12 cellular contexts compared by ENCODE assay signal in genomic region chr3:111851511-111851954, GRCh38. TPM values are rescaled to one million over a fixed set of nuclear protein-coding genes. Genes with fewer than 3 reads are reported as not detected.
A peak's percentile ranks its signal among the peaks of the same experiment; 100 is the strongest.
DNase-seq lines count a peak whose midpoint lies in the region; ATAC-seq, FAIRE-seq and TF ChIP-seq lines count a peak whose summit lies in the region.
"Had no signal": no experiment of that assay in that cellular context is flagged by ENCODE, and none has a peak within 500 bp of the region (broad histone marks: within the 10 kb centered on the region; RNA-seq: fewer than 3 reads in every experiment).

No MANE protein-coding gene starts in this region.

- dilution Hi-C loops in keratinocyte (cut with MboI; ENCODE audit: extremely low pct_ligation_motif_present, low sequenced_read_pairs) = no loop called here

- POLR2A ChIA-PET in CD4-positive, alpha-beta T cell (lab: Charles Lee) = interaction anchor here (1.5 kb wide), 1 partner anchor 9 kb away, joined by 5 read pairs; no protein-coding TSS in a partner anchor

- ATAC-seq in natural killer cell = peak; percentile 68 to 85 (median 75)
- ATAC-seq in natural killer cell treated with Interleukin-12 subunit alpha and Interleukin-12 subunit beta and Interleukin-15 and Interleukin-18, amount 100 ng/mL, for 72 hours = no peak
- no peak for ATAC-seq in CD4-positive, alpha-beta T cell (ENCODE audit: poor library complexity)
- no peak for ATAC-seq in HG02642 (IDR thresholded peaks at IDR 0.05; ENCODE audit: poor library complexity, unreplicated experiment)
- ATAC-seq: esophagus mucosa, GM23338 had no signal

- no peaks in the 10 kb centered on the region for H3K9me1 ChIP-seq in keratinocyte (ENCODE audit: control insufficient read depth, extremely low read depth, insufficient read depth, low read length)

- no peak for TF ChIP-seq CTCF in natural killer cell (IDR thresholded peaks at IDR 0.05)
- TF ChIP-seq CTCF in cardiac fibroblast (IDR thresholded peaks at IDR 0.05; ENCODE audit: low read depth, low read length) = no peak
- no peak for TF ChIP-seq CTCF in keratinocyte (optimal IDR thresholded peaks at IDR 0.05 in 1 of 3, IDR thresholded peaks at IDR 0.05 in 1 of 3, conservative IDR thresholded peaks at IDR 0.05 in 1 of 3; ENCODE audit: extremely low read depth in 1 of 3, insufficient read depth in 2 of 3, low read length in 3 of 3)
- TF ChIP-seq CTCF in vagina (IDR thresholded peaks at IDR 0.05) = no peak
- TF ChIP-seq CTCF in CD4-positive, alpha-beta T cell (IDR thresholded peaks at IDR 0.05) = no peak

- H3K4me3 ChIP-seq in cardiac fibroblast (replicated peaks in 1 of 2; ENCODE audit: low read depth in 2 of 2, low read length in 2 of 2) (no peak overlapping the region), keratinocyte (ENCODE audit: control insufficient read depth in 2 of 3, extremely low read depth in 1 of 3, insufficient read depth in 2 of 3, low read depth in 1 of 3, low read length in 3 of 3) (no peak overlapping the region), vagina (no peak overlapping the region)
- H3K4me3 ChIP-seq: GM23338 had no signal

- H2AFZ ChIP-seq in keratinocyte (ENCODE audit: control insufficient read depth, low read length) = no peak overlapping the region
- H2AFZ ChIP-seq: GM23338 had no signal

- H3K9me3 Mint-ChIP-seq in natural killer cell = no peaks in the 10 kb centered on the region
- no peaks in the 10 kb centered on the region for H3K9me3 Mint-ChIP-seq in natural killer cell treated with Interleukin-12 subunit alpha and Interleukin-12 subunit beta and Interleukin-15 and Interleukin-18, amount 100 ng/mL, for 72 hours
- no peaks in the 10 kb centered on the region for H3K9me3 Mint-ChIP-seq in CD4-positive, alpha-beta T cell
- H3K9me3 Mint-ChIP-seq: GM23338; T-helper 2 cell treated with Interferon-gamma antibody and Interleukin-4, amounts not matched to agents 5 μg/mL and 100 μg/mL, for 36 hours had no signal

- peak overlapping the region; percentile 29 for H3K4me2 ChIP-seq in keratinocyte (ENCODE audit: control insufficient read depth, extremely low read depth, insufficient read depth, low read depth, low read length)
- H3K4me2 ChIP-seq: GM23338 had no signal

- intact Hi-C loops in natural killer cell (cut with micrococcal nuclease) (no loop called here), vagina (cut with DNase I) (no loop called here)
- intact Hi-C loops in CD4-positive, alpha-beta T cell (cut with DNase I, micrococcal nuclease) = loop anchor here in 1 of 2 experiments (10.0 kb wide), 1 partner anchor 127 kb away; no protein-coding TSS in a partner anchor

- no peak for TF ChIP-seq POLR2A in vagina (IDR thresholded peaks at IDR 0.05)

- peaks cover 11% of the 10 kb centered on the region in 2 donors for H3K4me1 Mint-ChIP-seq in natural killer cell
- H3K4me1 Mint-ChIP-seq in natural killer cell treated with Interleukin-12 subunit alpha and Interleukin-12 subunit beta and Interleukin-15 and Interleukin-18, amount 100 ng/mL, for 72 hours (ENCODE audit: low read depth in 2 of 2) = peaks cover 10 to 12% of the 10 kb centered on the region in 2 donors
- H3K4me1 Mint-ChIP-seq in CD4-positive, alpha-beta T cell (ENCODE audit: low read depth) = peaks cover 7% of the 10 kb centered on the region

- peak overlapping the region; percentile 5 to 67 for H3K27ac Mint-ChIP-seq in natural killer cell
- peak overlapping the region in 1 of 2 donors; percentile 65 for H3K27ac Mint-ChIP-seq in natural killer cell treated with Interleukin-12 subunit alpha and Interleukin-12 subunit beta and Interleukin-15 and Interleukin-18, amount 100 ng/mL, for 72 hours
- H3K27ac Mint-ChIP-seq in CD4-positive, alpha-beta T cell = no peak overlapping the region
- H3K27ac Mint-ChIP-seq: GM23338; T-helper 2 cell treated with Interferon-gamma antibody and Interleukin-4, amounts not matched to agents 5 μg/mL and 100 μg/mL, for 36 hours had no signal

- peaks cover 40% of the 10 kb centered on the region for H3K4me1 ChIP-seq in keratinocyte (ENCODE audit: control insufficient read depth, extremely low read depth, insufficient read depth, low read length)
- H3K4me1 ChIP-seq in vagina = peaks cover 12% of the 10 kb centered on the region

- peak overlapping the region; percentile 4 for H3K9ac ChIP-seq in keratinocyte (ENCODE audit: control insufficient read depth, extremely low read depth, insufficient read depth, low read length)

- no peaks in the 10 kb centered on the region for H3K36me3 Mint-ChIP-seq in natural killer cell
- no peaks in the 10 kb centered on the region for H3K36me3 Mint-ChIP-seq in natural killer cell treated with Interleukin-12 subunit alpha and Interleukin-12 subunit beta and Interleukin-15 and Interleukin-18, amount 100 ng/mL, for 72 hours
- no peaks in the 10 kb centered on the region for H3K36me3 Mint-ChIP-seq in CD4-positive, alpha-beta T cell (ENCODE audit: low read depth)

- FAIRE-seq in keratinocyte (lab: Jason Lieb, UNC) = peak; percentile 88

- no peaks in the 10 kb centered on the region for H4K20me1 ChIP-seq in keratinocyte (ENCODE audit: control insufficient read depth, extremely low read depth, insufficient read depth, low read length)

- H3K36me3 ChIP-seq in keratinocyte (ENCODE audit: control insufficient read depth in 2 of 2, extremely low read depth in 1 of 2, insufficient read depth in 2 of 2, low read length in 2 of 2) (no peaks in the 10 kb centered on the region), vagina (no peaks in the 10 kb centered on the region)

- H3K9me3 ChIP-seq in keratinocyte (ENCODE audit: control insufficient read depth, low read depth, low read length) (no peaks in the 10 kb centered on the region), vagina (no peaks in the 10 kb centered on the region)
- no peaks in the 10 kb centered on the region for H3K9me3 ChIP-seq in CD4-positive, alpha-beta T cell (ENCODE audit: control insufficient read depth, low read length)

- in situ Hi-C loops in KBM-7 (cut with MboI; ENCODE audit: low pct_unique_long_range_greater_than_20kb, low sequenced_read_pairs) = no loop called here

- H3K27ac ChIP-seq in keratinocyte (ENCODE audit: control insufficient read depth, insufficient read depth, low read length) (peak overlapping the region; percentile 33), vagina (peak overlapping the region; percentile 21)
- no peak overlapping the region for H3K27ac ChIP-seq in CD4-positive, alpha-beta T cell (ENCODE audit: low read depth, low read length)

- H3K4me3 Mint-ChIP-seq in natural killer cell = no peak overlapping the region
- H3K4me3 Mint-ChIP-seq in natural killer cell treated with Interleukin-12 subunit alpha and Interleukin-12 subunit beta and Interleukin-15 and Interleukin-18, amount 100 ng/mL, for 72 hours = no peak overlapping the region
- no peak overlapping the region for H3K4me3 Mint-ChIP-seq in CD4-positive, alpha-beta T cell
- H3K4me3 Mint-ChIP-seq: GM23338; T-helper 2 cell treated with Interferon-gamma antibody and Interleukin-4, amounts not matched to agents 5 μg/mL and 100 μg/mL, for 36 hours had no signal

- CTCF ChIA-PET in CD4-positive, alpha-beta T cell (lab: Charles Lee) = interaction anchor here (0.6 kb wide), 1 partner anchor 22 kb away, joined by 4 read pairs; no protein-coding TSS in a partner anchor

- DNase-seq in natural killer cell (no peak), cardiac fibroblast (ENCODE audit: low read depth in 2 of 2) (peak; percentile 86 to 87), keratinocyte (ENCODE audit: low read depth, low spot score) (no peak), vagina (ENCODE audit: extremely low spot score in 2 of 2) (no peak), KBM-7 (no peak)
- DNase-seq in natural killer cell treated with Interleukin-12 subunit alpha and Interleukin-12 subunit beta and Interleukin-15 and Interleukin-18, amount 100 ng/mL, for 72 hours (ENCODE audit: low spot score) = no peak
- DNase-seq in CD4-positive, alpha-beta T cell = no peak

- H3K27me3 Mint-ChIP-seq in natural killer cell (ENCODE audit: low read depth in 2 of 2) = peaks cover 0 to 3% of the 10 kb centered on the region in 2 donors
- peaks cover 0 to 3% of the 10 kb centered on the region in 2 donors for H3K27me3 Mint-ChIP-seq in natural killer cell treated with Interleukin-12 subunit alpha and Interleukin-12 subunit beta and Interleukin-15 and Interleukin-18, amount 100 ng/mL, for 72 hours
- peaks cover 5% of the 10 kb centered on the region for H3K27me3 Mint-ChIP-seq in CD4-positive, alpha-beta T cell

- H3K27me3 ChIP-seq in keratinocyte (ENCODE audit: control insufficient read depth, extremely low read depth, insufficient read depth, low read length) = no peaks in the 10 kb centered on the region
- no peaks in the 10 kb centered on the region for H3K27me3 ChIP-seq in vagina
- H3K27me3 ChIP-seq in CD4-positive, alpha-beta T cell (ENCODE audit: control insufficient read depth, insufficient read depth, low read length) = peaks cover 4% of the 10 kb centered on the region

- no peaks in the 10 kb centered on the region for H3K79me2 ChIP-seq in keratinocyte (ENCODE audit: control insufficient read depth, insufficient read depth, low read length)

RNA-seq across cellular contexts. Expression of gene PHLDB2, which starts 7.5 kb away (rescaled TPM):
- total RNA-seq in natural killer cell = 10 to 100 TPM; 63.3 to 93.4 (median 64.0) TPM
- 10 to 100 TPM; 12.2 to 13.6 TPM for total RNA-seq in natural killer cell treated with Interleukin-12 subunit alpha and Interleukin-12 subunit beta and Interleukin-15 and Interleukin-18, amount 100 ng/mL, for 72 hours
- 74.2 to 150 TPM (median 108 TPM) in 3 replicates for polyA plus RNA-seq in keratinocyte
- 155 TPM for polyA plus RNA-seq in keratinocyte (2011; ENCODE audit: low read depth)
- 50.9 and 92.7 TPM in 2 replicates for polyA plus RNA-seq in keratinocyte (2011; cell fraction: cytosol; rRNA removed)
- polyA plus RNA-seq in keratinocyte (2011; cell fraction: nucleus; rRNA removed) = 274 and 308 TPM in 2 replicates
- 82.5 and 87.2 TPM in 2 replicates for polyA plus RNA-seq in keratinocyte (2012; ENCODE audit: low replicate concordance)
- polyA minus RNA-seq in keratinocyte = 123 to 447 TPM (median 330 TPM) in 3 replicates
- polyA minus RNA-seq in keratinocyte (2011; cell fraction: cytosol; rRNA and poly(A)+ RNA removed) = 83.3 TPM
- 519 and 1,062 TPM in 2 replicates for polyA minus RNA-seq in keratinocyte (2011; cell fraction: nucleus; rRNA and poly(A)+ RNA removed)
- total RNA-seq in vagina = 66.8 TPM
- total RNA-seq in CD4-positive, alpha-beta T cell = 1 to 10 TPM; 5.8 to 6.0 TPM
- total RNA-seq: HT-29 had no signal

Comparison
In these comparisons a context has a peak if more than half of its experiments do, and no peak if none do; other contexts are left out.
1. ATAC-seq: peak in natural killer cell (3 of 3); none in natural killer cell treated with Interleukin-12 subunit alpha and Interleukin-12 subunit beta and Interleukin-15 and Interleukin-18, amount 100 ng/mL, for 72 hours (0 of 2), CD4-positive, alpha-beta T cell (single experiment) and HG02642 (single experiment).
2. DNase-seq: peak in cardiac fibroblast (2 of 2); none in natural killer cell (single experiment), natural killer cell treated with Interleukin-12 subunit alpha and Interleukin-12 subunit beta and Interleukin-15 and Interleukin-18, amount 100 ng/mL, for 72 hours (single experiment), keratinocyte (single experiment), vagina (0 of 2), KBM-7 (single experiment) and CD4-positive, alpha-beta T cell (0 of 10).